8 cellular contexts compared by ENCODE assay signal in genomic region chr1:11681071-11681771, GRCh38. TPM values are rescaled to one million over a fixed set of nuclear protein-coding genes. Genes with fewer than 3 reads are reported as not detected.
DNase-seq lines count a peak whose midpoint lies in the region; ATAC-seq and TF ChIP-seq lines count a peak whose summit lies in the region.

Gene MAD2L2 (minus strand): TSS chr1:11681148. CDS start chr1:11680601, 547 bp downstream.

- intact Hi-C loops in left lung (cut with DNase I) = no loop called here

- peaks cover 0 to 13% of the 10 kb centered on the region in 2 donors for H3K36me3 ChIP-seq in left lung

- peak within 1 kb of the TSS; percentile 80 for H3K4me3 Mint-ChIP-seq in activated CD4-positive, alpha-beta T cell treated with anti-CD3 and anti-CD28 coated beads, Interleukin-2, amount 10 ng/mL, durations not matched to agents 7 days and 5 days

- no peaks in the 10 kb centered on the region for H3K9me3 ChIP-seq in left lung

- no peaks in the 10 kb centered on the region for H3K36me3 Mint-ChIP-seq in activated CD4-positive, alpha-beta T cell treated with anti-CD3 and anti-CD28 coated beads, Interleukin-2, amount 10 ng/mL, durations not matched to agents 7 days and 5 days (ENCODE audit: low read depth)

- no peaks in the 10 kb centered on the region for H3K9me3 Mint-ChIP-seq in activated CD4-positive, alpha-beta T cell treated with anti-CD3 and anti-CD28 coated beads, Interleukin-2, amount 10 ng/mL, durations not matched to agents 7 days and 5 days

- peak within 1 kb of the TSS; percentile 71 to 82 for H3K27ac ChIP-seq in left lung

- H3K4me1 ChIP-seq in left lung = peaks cover 6 to 29% of the 10 kb centered on the region in 2 donors

- TF ChIP-seq CTCF in left lung (IDR thresholded peaks at IDR 0.05) = no peak

- DNase-seq in AG08396 (ENCODE audit: low spot score) = peak; percentile 98
- peak; percentile 66 for DNase-seq in NCI-H460 (ENCODE audit: extremely low read depth, low read depth)
- peak; percentile 91 for DNase-seq in activated CD4-positive, alpha-beta T cell treated with anti-CD3 and anti-CD28 coated beads, Interleukin-2, amount 10 ng/mL, durations not matched to agents 7 days and 5 days
- peak; percentile 54 for DNase-seq in dedifferentiated amniotic fluid mesenchymal stem cell (ENCODE audit: extremely low spot score)
- peak; percentile 91 to 98 for DNase-seq in left lung
- DNase-seq in stimulated activated CD4-positive, alpha-beta T cell treated with anti-CD3 and anti-CD28 coated beads, Interleukin-2, amount 100 ng/mL, for 24 hours = peak; percentile 93 to 94

- peak within 1 kb of the TSS; percentile 87 for H3K27ac Mint-ChIP-seq in activated CD4-positive, alpha-beta T cell treated with anti-CD3 and anti-CD28 coated beads, Interleukin-2, amount 10 ng/mL, durations not matched to agents 7 days and 5 days

- H3K4me1 Mint-ChIP-seq in activated CD4-positive, alpha-beta T cell treated with anti-CD3 and anti-CD28 coated beads, Interleukin-2, amount 10 ng/mL, durations not matched to agents 7 days and 5 days = peaks cover 17% of the 10 kb centered on the region

- ATAC-seq in GM18870 (IDR thresholded peaks at IDR 0.05; ENCODE audit: unreplicated experiment) = peak; percentile 39
- ATAC-seq in HG03108 (IDR thresholded peaks at IDR 0.05; ENCODE audit: unreplicated experiment) = peak; percentile 87
- ATAC-seq in left lung = peak; percentile 99

- POLR2A ChIA-PET in activated CD4-positive, alpha-beta T cell treated with anti-CD3 and anti-CD28 coated beads, Interleukin-2, amount 10 ng/mL, durations not matched to agents 7 days and 5 days (lab: Charles Lee) = interaction anchor here (1.7 kb wide), 1 partner anchor 17 kb away, joined by 8 read pairs; the partner anchor contains the start of gene FBXO6

- peaks cover 14% of the 10 kb centered on the region for H3K27me3 Mint-ChIP-seq in activated CD4-positive, alpha-beta T cell treated with anti-CD3 and anti-CD28 coated beads, Interleukin-2, amount 10 ng/mL, durations not matched to agents 7 days and 5 days

- H3K4me3 ChIP-seq in left lung = peak within 1 kb of the TSS; percentile 82 to 99

- CTCF ChIA-PET in activated CD4-positive, alpha-beta T cell treated with anti-CD3 and anti-CD28 coated beads, Interleukin-2, amount 10 ng/mL, durations not matched to agents 7 days and 5 days (lab: Charles Lee) = interaction anchor here (0.9 to 3.9 kb wide), 8 partner anchors 9 to 49 kb away, joined by 3 to 32 read pairs (median 3); partner anchors contain the start of gene FBXO6

- H3K27me3 ChIP-seq in left lung = no peaks in the 10 kb centered on the region

RNA-seq across cellular contexts. Expression of gene MAD2L2, which starts in this region (rescaled TPM):
- total RNA-seq in NCI-H460 (2014; rRNA removed; shearing (Covaris generic)) = 49.5 and 51.2 TPM in 2 replicates
- polyA plus RNA-seq in NCI-H460 (2014; cell fraction: nucleus; rRNA removed) = 61.0 and 93.8 TPM in 2 replicates
- total RNA-seq in activated CD4-positive, alpha-beta T cell treated with anti-CD3 and anti-CD28 coated beads, Interleukin-2, amount 10 ng/mL, durations not matched to agents 7 days and 5 days = 10 to 100 TPM; 68.7 to 73.3 TPM
- total RNA-seq in left lung = 10 to 100 TPM; 25.7 to 28.0 TPM

Comparison
In these comparisons a context has a peak if more than half of its experiments do, and no peak if none do; other contexts are left out.
1. Peak in every context shown above with its lines: DNase-seq, ATAC-seq, H3K4me3 ChIP-seq and H3K27ac ChIP-seq.
2. ATAC-seq: peak in every context shown above with its lines; median percentile 99 in left lung; 87 in HG03108; 39 in GM18870.